In genomic region chr6:109117346-109118035, GRCh38 we compare ENCODE assay signal across 11 cellular contexts. TPM values are rescaled to one million over a fixed set of nuclear protein-coding genes. Genes with fewer than 3 reads are reported as not detected.
A peak's percentile ranks its signal among the peaks of the same experiment; 100 is the strongest.
DNase-seq lines count a peak whose midpoint lies in the region; ATAC-seq and TF ChIP-seq lines count a peak whose summit lies in the region.
"Had no signal": no experiment of that assay in that cellular context is flagged by ENCODE, and none has a peak within 500 bp of the region (broad histone marks: within the 10 kb centered on the region; RNA-seq: fewer than 3 reads in every experiment).

No MANE protein-coding gene starts in this region.

- H2AFZ ChIP-seq in osteoblast (ENCODE audit: low read length) = peak overlapping the region; percentile 24
- no peak overlapping the region for H2AFZ ChIP-seq in neural progenitor cell (replicated peaks)

- no peaks in the 10 kb centered on the region for H3K36me3 ChIP-seq in osteoblast (ENCODE audit: insufficient read depth, low read length)
- no peaks in the 10 kb centered on the region for H3K36me3 ChIP-seq in neural progenitor cell
- H3K36me3 ChIP-seq: tibial artery had no signal

- no peaks in the 10 kb centered on the region for H3F3A ChIP-seq in neural progenitor cell (ENCODE audit: low read depth)

- no peaks in the 10 kb centered on the region for H3K9me3 Mint-ChIP-seq in osteocyte (ENCODE audit: unreplicated experiment)
- no peaks in the 10 kb centered on the region for H3K9me3 Mint-ChIP-seq in activated CD8-positive, alpha-beta T cell treated with anti-CD3 and anti-CD28 coated beads, Interleukin-2, amount 10 ng/mL, durations not matched to agents 7 days and 5 days (ENCODE audit: insufficient read depth)
- H3K9me3 Mint-ChIP-seq in neural progenitor cell = no peaks in the 10 kb centered on the region

- no peak overlapping the region for H3K27ac ChIP-seq in osteoblast (ENCODE audit: low read depth, low read length)
- H3K27ac ChIP-seq in neural progenitor cell = no peak overlapping the region

- H3K4me3 ChIP-seq in osteoblast (ENCODE audit: insufficient read depth, low read length) (no peak overlapping the region), neural progenitor cell (no peak overlapping the region)
- H3K4me3 ChIP-seq: skin epidermis, tibial artery had no signal

- POLR2A ChIA-PET in activated CD8-positive, alpha-beta T cell treated with anti-CD3 and anti-CD28 coated beads, Interleukin-2, amount 10 ng/mL, durations not matched to agents 7 days and 5 days (lab: Charles Lee) = no interaction called here

- no peak overlapping the region for H3K27ac Mint-ChIP-seq in osteocyte (ENCODE audit: unreplicated experiment)
- no peak overlapping the region for H3K27ac Mint-ChIP-seq in activated CD8-positive, alpha-beta T cell treated with anti-CD3 and anti-CD28 coated beads, Interleukin-2, amount 10 ng/mL, durations not matched to agents 7 days and 5 days
- no peak overlapping the region for H3K27ac Mint-ChIP-seq in neural progenitor cell

- H3K4me1 Mint-ChIP-seq in osteocyte (ENCODE audit: unreplicated experiment) (peaks cover 24% of the 10 kb centered on the region), neural progenitor cell (peaks cover 8% of the 10 kb centered on the region)
- peaks cover 14% of the 10 kb centered on the region for H3K4me1 Mint-ChIP-seq in activated CD8-positive, alpha-beta T cell treated with anti-CD3 and anti-CD28 coated beads, Interleukin-2, amount 10 ng/mL, durations not matched to agents 7 days and 5 days (ENCODE audit: low read depth)

- DNase-seq in SIG-M5 (lab: John Stamatoyannopoulos, UW) (peak; percentile 13), osteoblast (ENCODE audit: insufficient read length, low spot score, missing footprints) (no peak), osteocyte (ENCODE audit: extremely low spot score, unreplicated experiment) (no peak), neural progenitor cell (ENCODE audit: low spot score) (no peak)
- DNase-seq in stimulated activated CD4-positive, alpha-beta T cell treated with anti-CD3 and anti-CD28 coated beads, Interleukin-4, amount 100 ng/mL, for 1 hour = no peak
- no peak for DNase-seq in activated CD8-positive, alpha-beta T cell treated with anti-CD3 and anti-CD28 coated beads, Interleukin-2, amount 10 ng/mL, durations not matched to agents 7 days and 5 days
- DNase-seq: T-helper 1 cell had no signal

- H3K4me2 ChIP-seq in osteoblast (ENCODE audit: insufficient read depth, low read length) (no peak overlapping the region), neural progenitor cell (no peak overlapping the region)

- H3K4me3 Mint-ChIP-seq in osteocyte (ENCODE audit: unreplicated experiment) (no peak overlapping the region), neural progenitor cell (no peak overlapping the region)
- H3K4me3 Mint-ChIP-seq in activated CD8-positive, alpha-beta T cell treated with anti-CD3 and anti-CD28 coated beads, Interleukin-2, amount 10 ng/mL, durations not matched to agents 7 days and 5 days = no peak overlapping the region

- H3K9me3 ChIP-seq in osteoblast (ENCODE audit: low read depth, low read length) = no peaks in the 10 kb centered on the region
- no peaks in the 10 kb centered on the region for H3K9me3 ChIP-seq in neural progenitor cell (ENCODE audit: low read depth)
- H3K9me3 ChIP-seq: tibial artery had no signal

- ATAC-seq in GM18907 (IDR thresholded peaks at IDR 0.05; ENCODE audit: unreplicated experiment) (peak; percentile 82), HG02981 (IDR thresholded peaks at IDR 0.05; ENCODE audit: unreplicated experiment) (peak; percentile 83)
- ATAC-seq in activated CD8-positive, alpha-beta T cell treated with anti-CD3 and anti-CD28 coated beads, Interleukin-2, amount 10 ng/mL, durations not matched to agents 7 days and 5 days = no peak

- H3K27me3 Mint-ChIP-seq in osteocyte (ENCODE audit: unreplicated experiment) = no peaks in the 10 kb centered on the region
- H3K27me3 Mint-ChIP-seq in activated CD8-positive, alpha-beta T cell treated with anti-CD3 and anti-CD28 coated beads, Interleukin-2, amount 10 ng/mL, durations not matched to agents 7 days and 5 days (ENCODE audit: low read depth) = no peaks in the 10 kb centered on the region
- H3K27me3 Mint-ChIP-seq in neural progenitor cell (ENCODE audit: insufficient read depth, low read depth) = no peaks in the 10 kb centered on the region

- H4K20me1 ChIP-seq in osteoblast (ENCODE audit: insufficient read depth, low read length) (no peaks in the 10 kb centered on the region), neural progenitor cell (ENCODE audit: low read depth) (peaks cover 7% of the 10 kb centered on the region)

- TF ChIP-seq CTCF in osteoblast (IDR thresholded peaks at IDR 0.05; ENCODE audit: extremely low read depth, low read depth, low read length) (no peak), osteocyte (IDR thresholded peaks at IDR 0.05) (no peak), neural progenitor cell (IDR thresholded peaks at IDR 0.05) (no peak)

- no peaks in the 10 kb centered on the region for H3K36me3 Mint-ChIP-seq in osteocyte (ENCODE audit: unreplicated experiment)
- H3K36me3 Mint-ChIP-seq in activated CD8-positive, alpha-beta T cell treated with anti-CD3 and anti-CD28 coated beads, Interleukin-2, amount 10 ng/mL, durations not matched to agents 7 days and 5 days (ENCODE audit: low read depth) = no peaks in the 10 kb centered on the region
- no peaks in the 10 kb centered on the region for H3K36me3 Mint-ChIP-seq in neural progenitor cell

- no peak overlapping the region for H3K9ac ChIP-seq in neural progenitor cell

- H3K79me2 ChIP-seq in osteoblast (ENCODE audit: insufficient read depth, low read length) = peaks cover 48% of the 10 kb centered on the region
- no peaks in the 10 kb centered on the region for H3K79me2 ChIP-seq in neural progenitor cell (ENCODE audit: low read depth)

- CTCF ChIA-PET in activated CD8-positive, alpha-beta T cell treated with anti-CD3 and anti-CD28 coated beads, Interleukin-2, amount 10 ng/mL, durations not matched to agents 7 days and 5 days (lab: Charles Lee) = no interaction called here

- peaks cover 23% of the 10 kb centered on the region for H3K4me1 ChIP-seq in osteoblast (ENCODE audit: insufficient read depth, low read length)
- H3K4me1 ChIP-seq in neural progenitor cell = no peaks in the 10 kb centered on the region

- H3K27me3 ChIP-seq in osteoblast (ENCODE audit: insufficient read depth, low read length) (no peaks in the 10 kb centered on the region), neural progenitor cell (no peaks in the 10 kb centered on the region)
- H3K27me3 ChIP-seq: tibial artery had no signal

RNA-seq across cellular contexts. Expression of gene CEP57L1, which starts 22.2 kb away (rescaled TPM):
- total RNA-seq in osteoblast (17.7 and 23.6 TPM in 2 replicates), osteocyte (11.0 and 13.2 TPM in 2 replicates), neural progenitor cell (ENCODE audit: low replicate concordance) (34.6 and 68.0 TPM in 2 replicates)
- 10 to 100 TPM; 25.2 to 25.3 TPM for total RNA-seq in activated CD8-positive, alpha-beta T cell treated with anti-CD3 and anti-CD28 coated beads, Interleukin-2, amount 10 ng/mL, durations not matched to agents 7 days and 5 days

RNA-seq across cellular contexts. Expression of gene SESN1, which starts 22.8 kb away (rescaled TPM):
- total RNA-seq in osteoblast = 26.1 and 30.4 TPM in 2 replicates
- total RNA-seq in osteocyte = 9.4 and 13.2 TPM in 2 replicates
- 10 to 100 TPM; 23.1 to 24.5 TPM for total RNA-seq in activated CD8-positive, alpha-beta T cell treated with anti-CD3 and anti-CD28 coated beads, Interleukin-2, amount 10 ng/mL, durations not matched to agents 7 days and 5 days
- total RNA-seq in neural progenitor cell (ENCODE audit: low replicate concordance) = 31.4 and 40.8 TPM in 2 replicates
